Comparison of ENCODE assay signal across 8 cellular contexts in the genomic region with DNA sequence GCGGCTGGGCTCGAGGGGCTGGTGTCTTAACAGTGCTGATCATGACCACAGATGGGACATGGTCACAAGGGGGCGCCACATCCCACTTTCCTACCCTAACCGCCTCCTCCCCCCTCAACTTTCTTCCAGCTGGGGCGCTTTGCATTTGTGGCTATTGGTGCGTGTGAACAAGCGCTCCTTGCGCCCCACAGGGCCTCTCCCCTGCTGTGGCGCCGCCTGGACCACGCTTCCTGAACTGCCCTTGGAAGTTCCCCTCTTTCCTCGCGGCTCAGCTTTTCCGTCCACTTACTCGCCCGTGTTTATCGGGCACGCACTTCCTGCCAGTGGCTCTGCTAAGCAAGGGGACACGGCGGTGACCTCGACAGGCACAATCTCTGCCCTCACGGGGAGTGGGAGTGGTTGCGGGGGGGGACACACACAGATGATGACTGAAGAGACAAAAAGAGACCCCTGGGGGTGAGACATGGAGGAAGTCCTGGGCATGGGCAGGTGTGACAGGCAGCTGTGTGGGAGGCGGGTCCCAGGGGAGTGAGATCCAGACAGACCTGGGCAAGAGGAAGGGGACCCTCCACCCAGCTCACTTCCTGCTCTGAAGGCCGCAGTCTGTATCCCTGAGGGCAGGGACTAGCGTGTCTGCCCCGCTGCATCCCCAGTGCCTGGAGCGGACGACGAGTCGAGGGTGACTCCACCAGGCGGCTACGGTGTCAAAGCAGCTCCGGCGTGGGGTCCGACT. TPM values are rescaled to one million over a fixed set of nuclear protein-coding genes. Genes with fewer than 3 reads are reported as not detected.
DNase-seq lines count a peak whose midpoint lies in the region; ATAC-seq and TF ChIP-seq lines count a peak whose summit lies in the region.

No MANE protein-coding gene starts in this region.

- H3K27ac ChIP-seq in BLaER1 treated with 17β-estradiol and CSF1 and Interleukin-3, amounts not matched to agents 10 nM and 100 nM: peak overlapping the region; percentile 21 to 68 (median 60); a peak in 20 of 22 replicates
- H3K27ac ChIP-seq in HUES48 (ENCODE audit: low read depth, low read length) (peak overlapping the region; percentile 60), RWPE1 (no peak overlapping the region), substantia nigra (ENCODE audit: low read depth, low read length, poor library complexity, severe bottlenecking) (no peak overlapping the region)

- peak overlapping the region; percentile 81 to 99 (median 95) for H3K4me2 ChIP-seq in BLaER1 treated with 17β-estradiol and CSF1 and Interleukin-3, amounts not matched to agents 10 nM and 100 nM

- H3K4me3 ChIP-seq in BLaER1 treated with 17β-estradiol and CSF1 and Interleukin-3, amounts not matched to agents 10 nM and 100 nM: peak overlapping the region; percentile 36 to 67 (median 52); a peak in 19 of 20 replicates
- H3K4me3 ChIP-seq in HUES48 (ENCODE audit: low read depth, low read length): peak overlapping the region; percentile 84

- H3K27me3 ChIP-seq in BLaER1 treated with 17β-estradiol and CSF1 and Interleukin-3, amounts not matched to agents 10 nM and 100 nM: no peaks in the 10 kb centered on the region
- no peaks in the 10 kb centered on the region for H3K27me3 ChIP-seq in HUES48 (ENCODE audit: control insufficient read depth, insufficient read depth, low read length)

- peaks cover 17 to 25% (median 19%) of the 10 kb centered on the region in 10 experiments for H3K4me1 ChIP-seq in BLaER1 treated with 17β-estradiol and CSF1 and Interleukin-3, amounts not matched to agents 10 nM and 100 nM
- peaks cover 14% of the 10 kb centered on the region for H3K4me1 ChIP-seq in HUES48 (ENCODE audit: control insufficient read depth, insufficient read depth, low read length)

- peak; percentile 84 for ATAC-seq in GM19395 (IDR thresholded peaks at IDR 0.05; ENCODE audit: unreplicated experiment)
- peak; percentile 28 for ATAC-seq in omental fat pad (ENCODE audit: low FRiP score)

- peaks cover 0 to 6% (median 0%) of the 10 kb centered on the region in 11 experiments; a peak in 2 of 22 replicates for H3K9me3 ChIP-seq in BLaER1 treated with 17β-estradiol and CSF1 and Interleukin-3, amounts not matched to agents 10 nM and 100 nM (replicated peaks in 1 of 11)
- no peaks in the 10 kb centered on the region for H3K9me3 ChIP-seq in HUES48 (ENCODE audit: control insufficient read depth, insufficient read depth, low read length)

- peaks cover 20 to 41% (median 27%) of the 10 kb centered on the region in 11 experiments for H4K20me1 ChIP-seq in BLaER1 treated with 17β-estradiol and CSF1 and Interleukin-3, amounts not matched to agents 10 nM and 100 nM

- TF ChIP-seq CTCF in RWPE1 (conservative IDR thresholded peaks at IDR 0.05; ENCODE audit: low read depth) (no peak), omental fat pad (IDR thresholded peaks at IDR 0.05) (peak in 1 of 3 donors; percentile 43)

- POLR2A ChIA-PET in RWPE1 (lab: Yijun Ruan, JAX; ENCODE audit: low non-redundant PET): no interaction called here

- peaks cover 4 to 9% (median 9%) of the 10 kb centered on the region in 11 experiments; a peak in 19 of 22 replicates for H3K36me3 ChIP-seq in BLaER1 treated with 17β-estradiol and CSF1 and Interleukin-3, amounts not matched to agents 10 nM and 100 nM
- H3K36me3 ChIP-seq in HUES48 (ENCODE audit: control insufficient read depth, insufficient read depth, low read length): peaks cover 7% of the 10 kb centered on the region; the same call in 1 of the 2 replicates

- CTCF ChIA-PET in RWPE1 (lab: Yijun Ruan, JAX): interaction anchor here (0.5 to 1.6 kb wide), 6 partner anchors 10 to 533 kb away, joined by 3 to 5 read pairs (median 4); no protein-coding TSS in a partner anchor

- peak; percentile 44 for DNase-seq in RWPE1 (ENCODE audit: low spot score)
- peak; percentile 88 for DNase-seq in activated effector memory CD4-positive, alpha-beta T cell treated with anti-CD3 and anti-CD28 coated beads, Interleukin-2, amount 50 U/mL, for 16 hours
- DNase-seq in germinal center (ENCODE audit: low spot score): peak; percentile 92
- peak; percentile 79 for DNase-seq in omental fat pad (ENCODE audit: low spot score)
- peak in 38 of 49 donors; percentile 7 to 70 (median 46) for DNase-seq in substantia nigra (lab: John Stamatoyannopoulos, UW)

- H3K9ac ChIP-seq in BLaER1 treated with 17β-estradiol and CSF1 and Interleukin-3, amounts not matched to agents 10 nM and 100 nM: peak overlapping the region; percentile 23 to 70 (median 67); a peak in 21 of 22 replicates
- peak overlapping the region; percentile 37 for H3K9ac ChIP-seq in HUES48 (ENCODE audit: low read depth, low read length)

RNA-seq across cellular contexts. Expression of gene ZNF787, which starts 40.3 kb away (rescaled TPM):
- 10 to 100 TPM; 10.9 to 18.6 (median 12.0) TPM for total RNA-seq in omental fat pad

Comparison
In these comparisons a context has a peak if more than half of its experiments do, and no peak if none do; other contexts are left out.
1. H3K27ac ChIP-seq: peak in BLaER1 treated with 17β-estradiol and CSF1 and Interleukin-3, amounts not matched to agents 10 nM and 100 nM (11 of 11) and HUES48 (single experiment); none in RWPE1 (single experiment) and substantia nigra (single experiment).
2. Peak in every context shown above with its lines, with median percentiles within 50 percentile points of each other: DNase-seq.